7 cellular contexts compared by ENCODE assay signal in genomic region chr1:107965112-107965991, GRCh38. TPM values are rescaled to one million over a fixed set of nuclear protein-coding genes. Genes with fewer than 3 reads are reported as not detected.
DNase-seq lines count a peak whose midpoint lies in the region; ATAC-seq and TF ChIP-seq lines count a peak whose summit lies in the region.

Gene VAV3 (minus strand): TSS chr1:107965180. CDS start chr1:107964869, 311 bp downstream.

- intact Hi-C loops in activated CD4-positive, alpha-beta T cell treated with anti-CD3 and anti-CD28 coated beads, Interleukin-2, amount 10 ng/mL, durations not matched to agents 24 days and 14 days (cut with micrococcal nuclease): loop anchor here (2.0 to 10.0 kb wide), 3 partner anchors 85 to 589 kb away; no protein-coding TSS in a partner anchor
- intact Hi-C loops in left colon (cut with DNase I, micrococcal nuclease): no loop called here

- peaks cover 2% of the 10 kb centered on the region for H3K36me3 Mint-ChIP-seq in activated CD4-positive, alpha-beta T cell treated with anti-CD3 and anti-CD28 coated beads, Interleukin-2, amount 10 ng/mL, durations not matched to agents 24 days and 14 days (ENCODE audit: low read depth)

- TF ChIP-seq CTCF in GM13976 (IDR thresholded peaks at IDR 0.05; ENCODE audit: borderline replicate concordance, control extremely low read depth, extremely low read depth, insufficient read depth, missing control alignments): no peak

- H3K4me1 Mint-ChIP-seq in activated CD4-positive, alpha-beta T cell treated with anti-CD3 and anti-CD28 coated beads, Interleukin-2, amount 10 ng/mL, durations not matched to agents 24 days and 14 days: peaks cover 23% of the 10 kb centered on the region

- H3K4me3 Mint-ChIP-seq in activated CD4-positive, alpha-beta T cell treated with anti-CD3 and anti-CD28 coated beads, Interleukin-2, amount 10 ng/mL, durations not matched to agents 24 days and 14 days: peak within 1 kb of the TSS; percentile 92

- no peaks in the 10 kb centered on the region for H3K9me3 Mint-ChIP-seq in activated CD4-positive, alpha-beta T cell treated with anti-CD3 and anti-CD28 coated beads, Interleukin-2, amount 10 ng/mL, durations not matched to agents 24 days and 14 days

- ATAC-seq in left colon: peak; percentile 49
- ATAC-seq in HG03457 (IDR thresholded peaks at IDR 0.05; ENCODE audit: unreplicated experiment): no peak

- DNase-seq in GM13976 (ENCODE audit: low spot score): peak; percentile 81
- DNase-seq in NCI-H2227 treated with DMSO at 0.1 percent for 48 hours (lab: John Stamatoyannopoulos, UW): peak; percentile 43
- peak; percentile 86 for DNase-seq in activated CD4-positive, alpha-beta T cell treated with anti-CD3 and anti-CD28 coated beads, Interleukin-2, amount 10 ng/mL, durations not matched to agents 24 days and 14 days
- peak; percentile 90 for DNase-seq in dermis blood vessel endothelial cell
- peak; percentile 56 to 67 for DNase-seq in left colon
- peak; percentile 81 for DNase-seq in stimulated activated CD4-positive, alpha-beta T cell treated with anti-CD3 and anti-CD28 coated beads, Interleukin-15, amount 100 ng/mL, for 24 hours

- in situ Hi-C loops in GM13976 (cut with MboI; ENCODE audit: low sequenced_read_pairs, unreplicated experiment): no loop called here

- H3K27ac Mint-ChIP-seq in activated CD4-positive, alpha-beta T cell treated with anti-CD3 and anti-CD28 coated beads, Interleukin-2, amount 10 ng/mL, durations not matched to agents 24 days and 14 days: peak within 1 kb of the TSS; percentile 92

- peaks cover 3% of the 10 kb centered on the region for H3K27me3 Mint-ChIP-seq in activated CD4-positive, alpha-beta T cell treated with anti-CD3 and anti-CD28 coated beads, Interleukin-2, amount 10 ng/mL, durations not matched to agents 24 days and 14 days

RNA-seq across cellular contexts. Expression of gene VAV3, which starts in this region (rescaled TPM):
- total RNA-seq in activated CD4-positive, alpha-beta T cell treated with anti-CD3 and anti-CD28 coated beads, Interleukin-2, amount 10 ng/mL, durations not matched to agents 24 days and 14 days: 5.5 TPM in 2 replicates
- total RNA-seq in dermis blood vessel endothelial cell (57.0 and 63.2 TPM in 2 replicates), left colon (100 to 1,000 TPM in 1 of 2 donors, 10 to 100 TPM in 1; 69.1 to 102 TPM)
